In the genomic region with DNA sequence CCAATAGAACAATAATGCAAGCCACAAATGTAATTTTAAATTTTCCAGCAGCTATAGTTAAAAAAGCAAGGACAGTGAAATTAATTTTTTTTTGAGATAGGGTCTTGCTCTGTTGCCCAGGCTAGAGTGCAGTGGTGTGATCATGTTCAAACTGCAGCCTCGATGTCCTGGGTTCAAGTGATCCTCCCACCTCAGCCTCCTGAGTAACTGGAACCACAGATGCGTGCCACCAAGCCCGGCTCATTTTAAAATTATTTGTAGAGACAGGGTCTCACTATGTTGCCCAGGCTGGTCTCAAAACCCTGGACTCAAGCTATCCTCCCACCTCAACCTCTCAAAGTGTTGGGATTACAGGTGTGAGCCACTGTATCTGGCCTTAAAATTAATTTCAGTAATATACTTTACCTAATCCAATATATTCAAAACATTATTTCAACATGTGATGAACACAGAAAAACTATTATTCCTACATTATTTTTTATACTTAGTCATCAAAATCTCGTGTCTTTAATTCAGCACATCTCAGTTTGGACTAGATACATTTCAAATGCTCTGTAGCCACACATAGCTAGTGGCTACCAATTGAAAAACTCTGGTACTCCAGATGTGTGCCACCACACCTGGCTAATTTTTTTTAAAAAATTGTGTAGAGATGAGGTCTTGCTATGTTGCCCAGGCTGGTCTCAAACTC, we compare ENCODE assay signal across 17 cellular contexts.
"Had no signal": no experiment of that assay in that cellular context is flagged by ENCODE, and none has a peak within 500 bp of the region (broad histone marks: within the 10 kb centered on the region; RNA-seq: fewer than 3 reads in every experiment).

No MANE protein-coding gene starts in this region.

- H3K36me3 Mint-ChIP-seq: natural killer cell had no signal

- H3K36me3 ChIP-seq: stomach, upper lobe of right lung, WERI-Rb-1 had no signal

- DNase-seq: activated CD4-positive, alpha-beta T cell treated with anti-CD3 and anti-CD28 coated beads for 36 hours; activated CD4-positive, alpha-beta T cell treated with anti-CD3 and anti-CD28 coated beads, Interleukin-2, amount 50 U/mL, for 48 hours; activated gamma-delta T cell treated with Interleukin-2 at 50 U/mL for 16 hours; activated naive CD8-positive, alpha-beta T cell treated with anti-CD3 and anti-CD28 coated beads, Interleukin-2, amount 10 ng/mL, durations not matched to agents 7 days and 5 days; activated T-cell treated with anti-CD3 and anti-CD28 coated beads for 4 hours; anterior cingulate cortex; effector CD8-positive, alpha-beta T cell; foreskin fibroblast; mesendoderm; natural killer cell; stimulated activated CD4-positive, alpha-beta T cell treated with anti-CD3 and anti-CD28 coated beads, Interleukin-4, amount 100 ng/mL, for 1 hour; stomach; upper lobe of right lung; WERI-Rb-1 had no signal

- H3K4me3 Mint-ChIP-seq: activated CD4-positive, alpha-beta T cell treated with anti-CD3 and anti-CD28 coated beads for 36 hours; activated naive CD8-positive, alpha-beta T cell treated with anti-CD3 and anti-CD28 coated beads, Interleukin-2, amount 10 ng/mL, durations not matched to agents 7 days and 5 days; activated T-helper 1 cell treated with anti-CD3 and anti-CD28 coated beads, Interleukin-12 subunit alpha, Interleukin-12 subunit beta, Interleukin-2, Interleukin-4 antibody, amounts not matched to agents 30 ng/mL and 10 ng/mL and 1 ng/mL, durations not matched to agents 14 hours and 24 hours and 36 hours; natural killer cell had no signal

- H3K4me3 ChIP-seq: smooth muscle cell, stomach, upper lobe of right lung had no signal

- H3K9me3 ChIP-seq: stomach, upper lobe of right lung had no signal

- H3K27ac ChIP-seq: WERI-Rb-1 had no signal

- ATAC-seq: activated CD4-positive, alpha-beta T cell treated with anti-CD3 and anti-CD28 coated beads for 36 hours; natural killer cell; sciatic nerve; upper lobe of right lung had no signal

- H3K9me3 Mint-ChIP-seq: activated naive CD8-positive, alpha-beta T cell treated with anti-CD3 and anti-CD28 coated beads, Interleukin-2, amount 10 ng/mL, durations not matched to agents 7 days and 5 days; activated T-helper 1 cell treated with anti-CD3 and anti-CD28 coated beads, Interleukin-12 subunit alpha, Interleukin-12 subunit beta, Interleukin-2, Interleukin-4 antibody, amounts not matched to agents 30 ng/mL and 10 ng/mL and 1 ng/mL, durations not matched to agents 14 hours and 24 hours and 36 hours; natural killer cell had no signal

- H3K4me2 ChIP-seq: smooth muscle cell had no signal

- H3K27ac Mint-ChIP-seq: activated CD4-positive, alpha-beta T cell treated with anti-CD3 and anti-CD28 coated beads for 36 hours; activated naive CD8-positive, alpha-beta T cell treated with anti-CD3 and anti-CD28 coated beads, Interleukin-2, amount 10 ng/mL, durations not matched to agents 7 days and 5 days; activated T-helper 1 cell treated with anti-CD3 and anti-CD28 coated beads, Interleukin-12 subunit alpha, Interleukin-12 subunit beta, Interleukin-2, Interleukin-4 antibody, amounts not matched to agents 30 ng/mL and 10 ng/mL and 1 ng/mL, durations not matched to agents 14 hours and 24 hours and 36 hours; natural killer cell had no signal

- H3K27me3 ChIP-seq: upper lobe of right lung had no signal
